ENCODE assay signal across 15 cellular contexts in genomic region chr1:18928985-18929384, GRCh38. TPM values are rescaled to one million over a fixed set of nuclear protein-coding genes. Genes with fewer than 3 reads are reported as not detected.
A peak's percentile ranks its signal among the peaks of the same experiment; 100 is the strongest.
DNase-seq lines count a peak whose midpoint lies in the region; ATAC-seq and TF ChIP-seq lines count a peak whose summit lies in the region.
"Had no signal": no experiment of that assay in that cellular context is flagged by ENCODE, and none has a peak within 500 bp of the region (broad histone marks: within the 10 kb centered on the region; RNA-seq: fewer than 3 reads in every experiment).

No MANE protein-coding gene starts in this region.

- no peak for ATAC-seq in activated naive CD8-positive, alpha-beta T cell treated with anti-CD3 and anti-CD28 coated beads, Interleukin-2, amount 10 ng/mL, durations not matched to agents 7 days and 5 days (ENCODE audit: low read depth)
- ATAC-seq in natural killer cell treated with Interleukin-12 subunit alpha and Interleukin-12 subunit beta and Interleukin-15 and Interleukin-18, amount 100 ng/mL, for 72 hours, result no peak
- ATAC-seq: SK-N-SH treated with all-trans-retinoic acid at 6 μM for 48 hours had no signal

- CTCF ChIA-PET in activated CD4-positive, alpha-beta T cell treated with anti-CD3 and anti-CD28 coated beads, Interleukin-2, amount 10 ng/mL, durations not matched to agents 7 days and 5 days (lab: Charles Lee), result interaction anchor here (2.0 to 2.2 kb wide), 2 partner anchors 9 to 16 kb away, joined by 6 read pairs; no protein-coding TSS in a partner anchor

- no peak for DNase-seq in activated CD4-positive, alpha-beta T cell treated with anti-CD3 and anti-CD28 coated beads, Interleukin-2, amount 10 ng/mL, durations not matched to agents 7 days and 5 days
- DNase-seq in activated CD4-positive, alpha-beta T cell treated with anti-CD3 and anti-CD28 coated beads, Interleukin-2, amount 50 U/mL, for 48 hours, result no peak
- DNase-seq in HFFc6 (no peak), GM13976 (ENCODE audit: low spot score) (no peak), activated gamma-delta T cell treated with Interleukin-2 at 50 U/mL for 16 hours (no peak), mesothelial cell of epicardium (ENCODE audit: low spot score in 2 of 2, unreplicated experiment in 2 of 2) (no peak)
- DNase-seq in activated naive CD8-positive, alpha-beta T cell treated with anti-CD3 and anti-CD28 coated beads, Interleukin-2, amount 10 ng/mL, durations not matched to agents 7 days and 5 days, result no peak
- no peak for DNase-seq in natural killer cell treated with Interleukin-12 subunit alpha and Interleukin-12 subunit beta and Interleukin-15 and Interleukin-18, amount 100 ng/mL, for 72 hours (ENCODE audit: low spot score)
- DNase-seq: activated CD4-positive, alpha-beta T cell treated with anti-CD3 and anti-CD28 coated beads, Interleukin-2, amount 50 U/mL, for 1 hour; DMS79; NCI-H1436; NCI-H82; transverse colon had no signal

- H3K9me3 Mint-ChIP-seq in activated CD4-positive, alpha-beta T cell treated with anti-CD3 and anti-CD28 coated beads, Interleukin-2, amount 10 ng/mL, durations not matched to agents 7 days and 5 days, result no peaks in the 10 kb centered on the region
- H3K9me3 Mint-ChIP-seq in HFFc6 (peaks cover 4% of the 10 kb centered on the region; the same call in 1 of the 2 replicates), mesothelial cell of epicardium (peaks cover 3% of the 10 kb centered on the region)
- peaks cover 2% of the 10 kb centered on the region for H3K9me3 Mint-ChIP-seq in activated naive CD8-positive, alpha-beta T cell treated with anti-CD3 and anti-CD28 coated beads, Interleukin-2, amount 10 ng/mL, durations not matched to agents 7 days and 5 days
- no peaks in the 10 kb centered on the region for H3K9me3 Mint-ChIP-seq in natural killer cell treated with Interleukin-12 subunit alpha and Interleukin-12 subunit beta and Interleukin-15 and Interleukin-18, amount 100 ng/mL, for 72 hours

- H3K27ac Mint-ChIP-seq in activated CD4-positive, alpha-beta T cell treated with anti-CD3 and anti-CD28 coated beads, Interleukin-2, amount 10 ng/mL, durations not matched to agents 7 days and 5 days, result peak overlapping the region; percentile 54
- peak overlapping the region; percentile 18 for H3K27ac Mint-ChIP-seq in HFFc6
- no peak overlapping the region for H3K27ac Mint-ChIP-seq in activated naive CD8-positive, alpha-beta T cell treated with anti-CD3 and anti-CD28 coated beads, Interleukin-2, amount 10 ng/mL, durations not matched to agents 7 days and 5 days
- H3K27ac Mint-ChIP-seq in natural killer cell treated with Interleukin-12 subunit alpha and Interleukin-12 subunit beta and Interleukin-15 and Interleukin-18, amount 100 ng/mL, for 72 hours, result peak overlapping the region; percentile 98 to 99
- H3K27ac Mint-ChIP-seq in mesothelial cell of epicardium, result no peak overlapping the region

- in situ Hi-C loops in GM13976 (cut with MboI; ENCODE audit: low sequenced_read_pairs, unreplicated experiment), result no loop called here

- H3K36me3 Mint-ChIP-seq in activated CD4-positive, alpha-beta T cell treated with anti-CD3 and anti-CD28 coated beads, Interleukin-2, amount 10 ng/mL, durations not matched to agents 7 days and 5 days (ENCODE audit: low read depth), result peaks cover 3% of the 10 kb centered on the region
- peaks cover 5% of the 10 kb centered on the region; the same call in 1 of the 2 replicates for H3K36me3 Mint-ChIP-seq in HFFc6 (ENCODE audit: low read depth)
- peaks cover 2% of the 10 kb centered on the region for H3K36me3 Mint-ChIP-seq in activated naive CD8-positive, alpha-beta T cell treated with anti-CD3 and anti-CD28 coated beads, Interleukin-2, amount 10 ng/mL, durations not matched to agents 7 days and 5 days
- peaks cover 6% of the 10 kb centered on the region for H3K36me3 Mint-ChIP-seq in natural killer cell treated with Interleukin-12 subunit alpha and Interleukin-12 subunit beta and Interleukin-15 and Interleukin-18, amount 100 ng/mL, for 72 hours
- peaks cover 1% of the 10 kb centered on the region for H3K36me3 Mint-ChIP-seq in mesothelial cell of epicardium

- no peaks in the 10 kb centered on the region for H3K27me3 Mint-ChIP-seq in activated CD4-positive, alpha-beta T cell treated with anti-CD3 and anti-CD28 coated beads, Interleukin-2, amount 10 ng/mL, durations not matched to agents 7 days and 5 days
- H3K27me3 Mint-ChIP-seq in HFFc6 (ENCODE audit: insufficient read depth) (peaks cover 1% of the 10 kb centered on the region), mesothelial cell of epicardium (ENCODE audit: low read depth) (no peaks in the 10 kb centered on the region)
- no peaks in the 10 kb centered on the region for H3K27me3 Mint-ChIP-seq in activated naive CD8-positive, alpha-beta T cell treated with anti-CD3 and anti-CD28 coated beads, Interleukin-2, amount 10 ng/mL, durations not matched to agents 7 days and 5 days
- H3K27me3 Mint-ChIP-seq in natural killer cell treated with Interleukin-12 subunit alpha and Interleukin-12 subunit beta and Interleukin-15 and Interleukin-18, amount 100 ng/mL, for 72 hours, result no peaks in the 10 kb centered on the region
- H3K27me3 Mint-ChIP-seq: memory B cell had no signal

- POLR2A ChIA-PET in activated CD4-positive, alpha-beta T cell treated with anti-CD3 and anti-CD28 coated beads, Interleukin-2, amount 10 ng/mL, durations not matched to agents 7 days and 5 days (lab: Charles Lee), result no interaction called here
- POLR2A ChIA-PET in activated naive CD8-positive, alpha-beta T cell treated with anti-CD3 and anti-CD28 coated beads, Interleukin-2, amount 10 ng/mL, durations not matched to agents 7 days and 5 days (lab: Charles Lee), result interaction anchor here (2.8 to 8.7 kb wide), 2 partner anchors 16 to 24 kb away, joined by 22 to 229 read pairs; partner anchors contain the start of gene IFFO2

- peaks cover 77% of the 10 kb centered on the region for H3K4me1 Mint-ChIP-seq in activated CD4-positive, alpha-beta T cell treated with anti-CD3 and anti-CD28 coated beads, Interleukin-2, amount 10 ng/mL, durations not matched to agents 7 days and 5 days
- H3K4me1 Mint-ChIP-seq in HFFc6 (ENCODE audit: low read depth) (peaks cover 81% of the 10 kb centered on the region), mesothelial cell of epicardium (peaks cover 19% of the 10 kb centered on the region)
- peaks cover 38% of the 10 kb centered on the region for H3K4me1 Mint-ChIP-seq in activated naive CD8-positive, alpha-beta T cell treated with anti-CD3 and anti-CD28 coated beads, Interleukin-2, amount 10 ng/mL, durations not matched to agents 7 days and 5 days
- peaks cover 42 to 62% of the 10 kb centered on the region in 2 donors for H3K4me1 Mint-ChIP-seq in natural killer cell treated with Interleukin-12 subunit alpha and Interleukin-12 subunit beta and Interleukin-15 and Interleukin-18, amount 100 ng/mL, for 72 hours (ENCODE audit: low read depth in 2 of 2)

- TF ChIP-seq CTCF in HFFc6 (IDR thresholded peaks at IDR 0.05) (no peak), GM13976 (IDR thresholded peaks at IDR 0.05; ENCODE audit: borderline replicate concordance, control extremely low read depth, extremely low read depth, insufficient read depth, missing control alignments) (no peak), mesothelial cell of epicardium (IDR thresholded peaks at IDR 0.05; ENCODE audit: unreplicated experiment) (no peak)

- H3K4me3 Mint-ChIP-seq in activated CD4-positive, alpha-beta T cell treated with anti-CD3 and anti-CD28 coated beads, Interleukin-2, amount 10 ng/mL, durations not matched to agents 7 days and 5 days, result no peak overlapping the region
- H3K4me3 Mint-ChIP-seq in HFFc6 (no peak overlapping the region), mesothelial cell of epicardium (no peak overlapping the region)
- peak overlapping the region; percentile 35 for H3K4me3 Mint-ChIP-seq in activated naive CD8-positive, alpha-beta T cell treated with anti-CD3 and anti-CD28 coated beads, Interleukin-2, amount 10 ng/mL, durations not matched to agents 7 days and 5 days
- H3K4me3 Mint-ChIP-seq in natural killer cell treated with Interleukin-12 subunit alpha and Interleukin-12 subunit beta and Interleukin-15 and Interleukin-18, amount 100 ng/mL, for 72 hours, result peak overlapping the region; percentile 8

RNA-seq across cellular contexts. Expression of gene ALDH4A1, which starts 26.6 kb away (rescaled TPM):
- total RNA-seq in activated CD4-positive, alpha-beta T cell treated with anti-CD3 and anti-CD28 coated beads, Interleukin-2, amount 10 ng/mL, durations not matched to agents 7 days and 5 days, result 1 to 10 TPM; 4.3 to 5.9 TPM
- 10 to 100 TPM; 18.3 to 24.1 (median 20.2) TPM for total RNA-seq in HFFc6 (2021; fragmentation: NEBNext Ultra II Directional; extraction: Animal tissue kit (Norgen Biotek cat#: 25700))
- 1 to 10 TPM; 2.5 to 3.3 TPM for total RNA-seq in activated naive CD8-positive, alpha-beta T cell treated with anti-CD3 and anti-CD28 coated beads, Interleukin-2, amount 10 ng/mL, durations not matched to agents 7 days and 5 days
- 1 to 10 TPM; 4.4 to 5.7 TPM for total RNA-seq in natural killer cell treated with Interleukin-12 subunit alpha and Interleukin-12 subunit beta and Interleukin-15 and Interleukin-18, amount 100 ng/mL, for 72 hours
- 10.7 to 11.5 TPM (median 11.5 TPM) in 3 replicates for total RNA-seq in mesothelial cell of epicardium

RNA-seq across cellular contexts. Expression of gene IFFO2, which starts 27.5 kb away (rescaled TPM):
- 10 to 100 TPM; 20.4 to 21.7 TPM for total RNA-seq in activated CD4-positive, alpha-beta T cell treated with anti-CD3 and anti-CD28 coated beads, Interleukin-2, amount 10 ng/mL, durations not matched to agents 7 days and 5 days
- 10 to 100 TPM; 19.9 to 28.9 (median 21.0) TPM for total RNA-seq in HFFc6 (2021; fragmentation: NEBNext Ultra II Directional; extraction: Animal tissue kit (Norgen Biotek cat#: 25700))
- 10 to 100 TPM; 21.6 to 21.8 TPM for total RNA-seq in activated naive CD8-positive, alpha-beta T cell treated with anti-CD3 and anti-CD28 coated beads, Interleukin-2, amount 10 ng/mL, durations not matched to agents 7 days and 5 days
- 10 to 100 TPM; 23.5 to 44.2 TPM for total RNA-seq in natural killer cell treated with Interleukin-12 subunit alpha and Interleukin-12 subunit beta and Interleukin-15 and Interleukin-18, amount 100 ng/mL, for 72 hours
- total RNA-seq in mesothelial cell of epicardium, result 7.8 to 10.4 TPM (median 9.1 TPM) in 3 replicates

Comparison
In these comparisons a context has a peak if more than half of its experiments do, and no peak if none do; other contexts are left out.
1. H3K27ac Mint-ChIP-seq: peak in activated CD4-positive, alpha-beta T cell treated with anti-CD3 and anti-CD28 coated beads, Interleukin-2, amount 10 ng/mL, durations not matched to agents 7 days and 5 days (single experiment), HFFc6 (single experiment) and natural killer cell treated with Interleukin-12 subunit alpha and Interleukin-12 subunit beta and Interleukin-15 and Interleukin-18, amount 100 ng/mL, for 72 hours (2 of 2); none in activated naive CD8-positive, alpha-beta T cell treated with anti-CD3 and anti-CD28 coated beads, Interleukin-2, amount 10 ng/mL, durations not matched to agents 7 days and 5 days (single experiment) and mesothelial cell of epicardium (single experiment).
2. H3K4me3 Mint-ChIP-seq: peak in activated naive CD8-positive, alpha-beta T cell treated with anti-CD3 and anti-CD28 coated beads, Interleukin-2, amount 10 ng/mL, durations not matched to agents 7 days and 5 days (single experiment) and natural killer cell treated with Interleukin-12 subunit alpha and Interleukin-12 subunit beta and Interleukin-15 and Interleukin-18, amount 100 ng/mL, for 72 hours (single experiment); none in activated CD4-positive, alpha-beta T cell treated with anti-CD3 and anti-CD28 coated beads, Interleukin-2, amount 10 ng/mL, durations not matched to agents 7 days and 5 days (single experiment), HFFc6 (single experiment) and mesothelial cell of epicardium (single experiment).